Comparison of ENCODE assay signal across 1 cellular context in genomic region chr5:176998828-176999227, GRCh38.
TF ChIP-seq lines count a peak whose summit lies in the region.

No MANE protein-coding gene starts in this region.

TF ChIP-seq in K562, 482 proteins besides CTCF, POLR2A, EP300 and RAD21 (continued from another document):
- TF ChIP-seq ZHX1 (conservative IDR thresholded peaks at IDR 0.05; ENCODE audit: low read length) (no peak), FOXP1 (CRISPR knock-in tag; IDR thresholded peaks at IDR 0.05) (no peak), SMARCE1 (IDR thresholded peaks at IDR 0.05) (no peak), ZBTB26 (CRISPR knock-in tag; IDR thresholded peaks at IDR 0.05) (no peak), ZNF124 (CRISPR knock-in tag; IDR thresholded peaks at IDR 0.05) (no peak)
